8 cellular contexts compared by ENCODE assay signal in the genomic region with DNA sequence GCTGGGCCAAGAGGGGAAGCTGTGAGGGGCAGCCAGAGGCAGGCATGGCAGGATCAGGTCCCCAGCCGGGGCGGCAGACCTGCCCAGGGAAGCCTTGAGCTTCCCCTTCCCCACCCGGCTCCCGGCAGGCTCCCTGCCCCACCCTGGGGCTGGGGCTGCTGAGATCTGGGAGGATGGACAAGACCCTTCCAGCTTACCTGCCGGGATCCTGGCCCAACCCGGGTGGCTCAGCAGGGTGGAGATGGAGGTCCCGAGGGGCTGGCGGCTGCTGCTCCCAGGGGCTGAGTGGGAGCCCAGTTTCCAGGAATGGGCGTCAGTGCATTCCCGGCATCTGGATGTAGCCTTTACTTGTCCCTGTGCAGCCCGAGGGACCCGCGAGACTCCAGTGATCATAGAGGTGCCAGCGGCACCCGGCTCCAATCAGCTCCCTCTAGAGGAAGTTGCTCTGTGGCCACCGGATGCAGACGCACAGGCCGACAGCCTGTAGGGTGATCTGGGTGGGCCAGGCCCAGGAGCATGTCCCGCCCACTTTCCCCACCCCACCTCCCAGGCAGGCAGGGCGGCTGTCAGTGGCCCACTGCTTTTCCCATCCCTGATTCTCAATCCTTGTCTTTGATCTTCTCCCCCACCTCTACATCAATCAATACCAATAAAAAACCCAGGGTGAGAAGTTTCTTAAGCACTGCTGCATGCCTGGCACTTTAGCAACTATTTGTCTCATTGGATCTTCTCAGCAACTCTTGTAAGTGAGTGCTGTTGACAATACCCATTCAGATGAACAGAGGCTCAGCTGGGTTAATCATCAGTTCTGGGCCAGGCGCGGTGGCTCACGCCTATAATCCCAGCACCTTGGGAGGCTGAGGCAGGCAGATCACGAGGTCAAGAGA. TPM values are rescaled to one million over a fixed set of nuclear protein-coding genes. Genes with fewer than 3 reads are reported as not detected.
DNase-seq lines count a peak whose midpoint lies in the region; ATAC-seq and TF ChIP-seq lines count a peak whose summit lies in the region.

BAK1 (minus strand) TSS at position 449 of the 887 bp plus-strand sequence. CDS start 2,672 bp downstream, outside the sequence.

- H3K4me3 ChIP-seq in HUES64 (ENCODE audit: low read length) (peak within 1 kb of the TSS; percentile 94), OCI-LY3 (ENCODE audit: low read length) (peak within 1 kb of the TSS; percentile 100), mononuclear cell (ENCODE audit: low read length) (peak within 1 kb of the TSS; percentile 75)

- ATAC-seq in GM21390 (IDR thresholded peaks at IDR 0.05; ENCODE audit: unreplicated experiment) = peak; percentile 90

- peak; percentile 69 for TF ChIP-seq CTCF in Calu3 (IDR thresholded peaks at IDR 0.05; ENCODE audit: unreplicated experiment)
- peak; percentile 32 for TF ChIP-seq CTCF in OCI-LY3 (IDR thresholded peaks at IDR 0.05; ENCODE audit: low read depth, low read length)

- H3K79me2 ChIP-seq in OCI-LY3 (ENCODE audit: low read length) = peaks cover 25% of the 10 kb centered on the region

- BruUV-seq in Calu3 (replicated peaks; lab: Mats Ljungman, UMichigan) = TSS peak; percentile 51

- H2AFZ ChIP-seq in OCI-LY3 (ENCODE audit: low read depth, low read length) = 0 out of 2 replicates have a peak within 1 kb of the TSS, but pooled peaks have one; percentile 62

- H3K9ac ChIP-seq in HUES64 (ENCODE audit: low read depth, low read length) (peak within 1 kb of the TSS; percentile 83), OCI-LY3 (ENCODE audit: low read length) (peak within 1 kb of the TSS; percentile 92)

- H3K27me3 ChIP-seq in HUES64 (ENCODE audit: insufficient read depth, low read length) = no peaks in the 10 kb centered on the region
- H3K27me3 ChIP-seq in OCI-LY3 (ENCODE audit: low read depth, low read length) = no peaks in the 10 kb centered on the region
- H3K27me3 ChIP-seq in mononuclear cell (ENCODE audit: insufficient read depth, low read length) = no peaks in the 10 kb centered on the region

- peaks cover 26% of the 10 kb centered on the region for H3K36me3 ChIP-seq in HUES64 (ENCODE audit: insufficient read depth, low read length)
- peaks cover 3% of the 10 kb centered on the region for H3K36me3 ChIP-seq in OCI-LY3 (replicated peaks; ENCODE audit: low read depth, low read length)

- H3K9me3 ChIP-seq in HUES64 (ENCODE audit: insufficient read depth, low read depth, low read length) (no peaks in the 10 kb centered on the region), OCI-LY3 (ENCODE audit: insufficient read depth, low read length) (no peaks in the 10 kb centered on the region), mononuclear cell (ENCODE audit: low read depth, low read length) (no peaks in the 10 kb centered on the region)

- H3K4me3 Mint-ChIP-seq in Calu3 (ENCODE audit: low read depth, unreplicated experiment) = peak within 1 kb of the TSS; percentile 98

- no peaks in the 10 kb centered on the region for H3K9me3 Mint-ChIP-seq in Calu3 (ENCODE audit: low read depth, unreplicated experiment)

- H3K4me1 ChIP-seq in HUES64 (ENCODE audit: insufficient read depth, low read length) (0 out of 2 replicates have a peak, but pooled peaks cover 2% of the 10 kb centered on the region), OCI-LY3 (ENCODE audit: low read length) (peaks cover 16% of the 10 kb centered on the region), mononuclear cell (ENCODE audit: insufficient read depth, low read length) (peaks cover 41% of the 10 kb centered on the region)

- WGBS in HUES64 = 4% methylated on average over 24 of the region's 24 CpGs

- intact Hi-C loops in Calu3 (cut with micrococcal nuclease; ENCODE audit: unreplicated experiment) = no loop called here

- DNase-seq in Calu3 (peak; percentile 96), activated T-cell treated with anti-CD3 and anti-CD28 coated beads for 1 hour (ENCODE audit: low read depth) (peak; percentile 69), epidermal melanocyte (ENCODE audit: insufficient read length, low spot score) (peak; percentile 98)
- DNase-seq in stimulated activated CD8-positive, alpha-beta memory T cell treated with anti-CD3 and anti-CD28 coated beads, Interleukin-2, amount 100 ng/mL, for 48 hours (ENCODE audit: low read depth in 2 of 2) = peak; percentile 79 to 80

- peak within 1 kb of the TSS; percentile 69 for H3K27ac Mint-ChIP-seq in Calu3 (ENCODE audit: unreplicated experiment)

- peaks cover 32% of the 10 kb centered on the region for H3K4me1 Mint-ChIP-seq in Calu3 (ENCODE audit: low read depth, unreplicated experiment)

- H3K27ac ChIP-seq in HUES64 (ENCODE audit: low read depth, low read length) (peak within 1 kb of the TSS; percentile 59), OCI-LY3 (ENCODE audit: low read length) (peak within 1 kb of the TSS; percentile 55)

- peak within 1 kb of the TSS; percentile 92 for H3K4me2 ChIP-seq in OCI-LY3 (ENCODE audit: low read length)

- CTCF ChIA-PET in Calu3 (lab: Charles Lee) = interaction anchor here (0.5 to 2.3 kb wide), 26 partner anchors 9 to 648 kb away, joined by 3 to 12 read pairs (median 4); partner anchors contain the start of genes CUTA, UQCC2, ZBTB22 and ZBTB9

- peaks cover 56% of the 10 kb centered on the region for H3K36me3 Mint-ChIP-seq in Calu3 (ENCODE audit: insufficient read depth, unreplicated experiment)

- H4K20me1 ChIP-seq in OCI-LY3 (ENCODE audit: insufficient read depth, low read length) = no peaks in the 10 kb centered on the region

- H3K27me3 Mint-ChIP-seq in Calu3 (ENCODE audit: unreplicated experiment) = no peaks in the 10 kb centered on the region

RNA-seq across cellular contexts. Expression of gene BAK1, which starts in this region (rescaled TPM):
- total RNA-seq in Calu3 (2022) (31.6 and 44.1 TPM in 2 replicates), mononuclear cell (17.9 TPM)
- 36.2 TPM for polyA plus RNA-seq in HUES64 (2013, experiment 1 of 2)
- 35.6 TPM for polyA plus RNA-seq in HUES64 (2013, experiment 2 of 2)

Comparison
In these comparisons a context has a peak if more than half of its experiments do, and no peak if none do; other contexts are left out.
1. Peak in every context shown above with its lines: DNase-seq, ATAC-seq, H3K4me3 ChIP-seq and H3K27ac ChIP-seq.